Comparison of ENCODE assay signal across 8 cellular contexts in the genomic region with DNA sequence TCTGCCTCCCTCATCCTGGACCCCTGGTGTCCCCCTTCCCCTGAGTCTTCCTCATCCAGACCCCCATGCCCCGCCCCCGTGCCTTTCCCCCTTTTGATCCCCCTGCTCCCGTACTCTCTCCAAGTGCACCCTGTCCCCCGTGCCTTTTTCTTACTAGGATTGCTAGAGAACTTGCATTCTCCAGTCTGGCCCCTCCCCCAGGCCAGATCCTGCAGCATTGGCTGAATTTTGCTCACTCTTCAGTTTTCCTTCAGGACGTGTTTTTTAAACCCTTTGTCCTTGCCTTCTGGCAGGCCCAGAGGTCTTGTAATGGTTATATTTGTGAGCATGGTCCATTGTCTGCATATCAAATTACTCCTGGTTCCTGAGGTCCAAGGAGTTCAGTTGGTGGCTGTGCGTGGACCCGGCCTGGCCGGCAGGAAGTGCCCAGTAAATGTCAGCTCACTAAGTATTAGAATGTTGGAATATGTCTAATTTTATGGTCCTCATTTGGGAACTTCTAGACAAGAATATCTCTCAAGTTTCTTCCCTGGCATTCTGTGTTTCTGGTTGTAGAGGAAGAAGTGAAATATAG. TPM values are rescaled to one million over a fixed set of nuclear protein-coding genes. Genes with fewer than 3 reads are reported as not detected.
A peak's percentile ranks its signal among the peaks of the same experiment; 100 is the strongest.
DNase-seq lines count a peak whose midpoint lies in the region; ATAC-seq and TF ChIP-seq lines count a peak whose summit lies in the region.

No MANE protein-coding gene starts in this region.

- H3K27ac ChIP-seq in RWPE2 (ENCODE audit: poor library complexity, severe bottlenecking) = peak overlapping the region; percentile 46

- no peak for TF ChIP-seq CTCF in GM12875 (IDR thresholded peaks at IDR 0.05; ENCODE audit: borderline replicate concordance, insufficient read depth, low read depth, low read length)
- no peak for TF ChIP-seq CTCF in RWPE2 (IDR thresholded peaks at IDR 0.05; ENCODE audit: poor library complexity, severe bottlenecking)
- TF ChIP-seq CTCF in nephron (IDR thresholded peaks at IDR 0.05; ENCODE audit: unreplicated experiment in 3 of 3) = no peak

- peaks cover 20% of the 10 kb centered on the region for H3K36me3 ChIP-seq in RWPE2 (ENCODE audit: low read depth)

- no peaks in the 10 kb centered on the region for H3K4me1 ChIP-seq in RWPE2 (ENCODE audit: insufficient read depth, poor library complexity, severe bottlenecking)

- ATAC-seq in RWPE2 (ENCODE audit: low read depth) = no peak

- H3K9me3 Mint-ChIP-seq in nephron = peaks cover 2% of the 10 kb centered on the region

- H3K27me3 Mint-ChIP-seq in nephron (ENCODE audit: low read depth) = no peaks in the 10 kb centered on the region

- peaks cover 10% of the 10 kb centered on the region for H3K36me3 Mint-ChIP-seq in nephron (ENCODE audit: low read depth)

- DNase-seq in RWPE2 (ENCODE audit: low spot score) = no peak
- peak; percentile 29 for DNase-seq in epidermal melanocyte (ENCODE audit: insufficient read length, low spot score)
- DNase-seq in COLO668 (lab: John Stamatoyannopoulos, UW; ENCODE audit: unreplicated experiment) = no peak
- DNase-seq in SK-N-DZ (ENCODE audit: low spot score) = no peak
- no peak for DNase-seq in activated CD8-positive, alpha-beta memory T cell treated with anti-CD3 and anti-CD28 coated beads for 24 hours
- DNase-seq in activated CD4-positive, CD25-positive, alpha-beta regulatory T cell treated with anti-CD3 and anti-CD28 coated beads, Interleukin-2, amount 50 U/mL, for 72 hours = no peak

- H3K4me3 ChIP-seq in GM12875 (ENCODE audit: low read depth, low read length) = peak overlapping the region; percentile 99
- peak overlapping the region; percentile 100 for H3K4me3 ChIP-seq in RWPE2 (ENCODE audit: severe bottlenecking)

- H3K4me3 Mint-ChIP-seq in nephron = peak overlapping the region; percentile 98 to 100 (median 99)

- H3K9me3 ChIP-seq in RWPE2 (ENCODE audit: severe bottlenecking) = no peaks in the 10 kb centered on the region

- peak overlapping the region; percentile 91 to 96 (median 96) for H3K27ac Mint-ChIP-seq in nephron

- H3K4me1 Mint-ChIP-seq in nephron = peaks cover 15% of the 10 kb centered on the region

- H3K27me3 ChIP-seq in RWPE2 (ENCODE audit: insufficient read depth, poor library complexity, severe bottlenecking) = no peaks in the 10 kb centered on the region

RNA-seq across cellular contexts. Expression of a gene that starts 0.6 kb away (rescaled TPM):
- polyA plus RNA-seq in SK-N-DZ (2014; cell fraction: cytosol; rRNA removed) = 12.0 and 25.2 TPM in 2 replicates
- polyA plus RNA-seq in SK-N-DZ (2014; cell fraction: nucleus; rRNA removed) = 12.1 and 12.3 TPM in 2 replicates

RNA-seq across cellular contexts. Expression of a gene that starts 15.9 kb away (rescaled TPM):
- 14.9 and 22.3 TPM in 2 replicates for polyA plus RNA-seq in SK-N-DZ (2014; cell fraction: cytosol; rRNA removed)
- 16.7 and 18.1 TPM in 2 replicates for polyA plus RNA-seq in SK-N-DZ (2014; cell fraction: nucleus; rRNA removed)

RNA-seq across cellular contexts. Expression of a gene that starts 30.6 kb away (rescaled TPM):
- 120 and 124 TPM in 2 replicates for polyA plus RNA-seq in SK-N-DZ (2014; cell fraction: cytosol; rRNA removed)
- polyA plus RNA-seq in SK-N-DZ (2014; cell fraction: nucleus; rRNA removed) = 84.7 and 94.8 TPM in 2 replicates

RNA-seq across cellular contexts. Expression of a gene that starts 41.9 kb away (rescaled TPM):
- polyA plus RNA-seq in SK-N-DZ (2014; cell fraction: cytosol; rRNA removed) = 36.7 and 46.0 TPM in 2 replicates
- polyA plus RNA-seq in SK-N-DZ (2014; cell fraction: nucleus; rRNA removed) = 105 and 116 TPM in 2 replicates
